In genomic region chr10:129446182-129446581, GRCh38 we compare ENCODE assay signal across 26 cellular contexts. TPM values are rescaled to one million over a fixed set of nuclear protein-coding genes. Genes with fewer than 3 reads are reported as not detected.
A peak's percentile ranks its signal among the peaks of the same experiment; 100 is the strongest.
DNase-seq lines count a peak whose midpoint lies in the region; ATAC-seq, FAIRE-seq and TF ChIP-seq lines count a peak whose summit lies in the region.
"Had no signal": no experiment of that assay in that cellular context is flagged by ENCODE, and none has a peak within 500 bp of the region (broad histone marks: within the 10 kb centered on the region; RNA-seq: fewer than 3 reads in every experiment).

No MANE protein-coding gene starts in this region.

- no peak overlapping the region for H3K23ac ChIP-seq in H9 (ENCODE audit: insufficient read length, low read depth, low read length)
- no peak overlapping the region for H3K23ac ChIP-seq in H1 (ENCODE audit: insufficient read length)

- H3K4me1 ChIP-seq in H9 (ENCODE audit: insufficient read depth, low read length) (peaks cover 2% of the 10 kb centered on the region), H1 (replicated peaks in 1 of 4; ENCODE audit: control insufficient read depth in 3 of 4, insufficient read depth in 4 of 4, low read length in 3 of 4) (peaks cover 0 to 7% (median 0%) of the 10 kb centered on the region in 4 experiments; a peak in 3 of 7 replicates)

- H4K20me1 ChIP-seq in H9 (ENCODE audit: control insufficient read depth, insufficient read depth, insufficient read length) (no peaks in the 10 kb centered on the region), H1 (replicated peaks in 1 of 2; ENCODE audit: control insufficient read depth in 1 of 2, insufficient read depth in 2 of 2, low read length in 2 of 2) (no peaks in the 10 kb centered on the region)
- H4K20me1 ChIP-seq: BLaER1 treated with 17β-estradiol and CSF1 and Interleukin-3, amounts not matched to agents 10 nM and 100 nM had no signal

- TF ChIP-seq CTCF in H9 (conservative IDR thresholded peaks at IDR 0.05) (peak; percentile 33; the same call in 2 of the 3 replicates), H1 (IDR thresholded peaks at IDR 0.05; ENCODE audit: control extremely low read depth in 1 of 3, insufficient read depth in 1 of 3, low read depth in 1 of 3, low read length in 3 of 3) (peak in 2 of 3 experiments; percentile 8 to 30; a peak in 1 of 4 replicates)

- H3K9ac ChIP-seq in H9 (ENCODE audit: extremely low read depth, insufficient read length, low read length) (no peak overlapping the region), H1 (replicated peaks in 1 of 4; ENCODE audit: extremely low read depth in 1 of 4, low read depth in 3 of 4, low read length in 3 of 4) (no peak overlapping the region)
- H3K9ac ChIP-seq: BLaER1 treated with 17β-estradiol and CSF1 and Interleukin-3, amounts not matched to agents 10 nM and 100 nM; GM23248; KMS-11; SK-N-SH had no signal

- H3K4ac ChIP-seq in H9 (ENCODE audit: low read depth, low read length) (no peak overlapping the region), H1 (replicated peaks; ENCODE audit: insufficient read length, low read depth, low read length) (no peak overlapping the region)

- H3K4me3 Mint-ChIP-seq in H9, result no peak overlapping the region
- H3K4me3 Mint-ChIP-seq: CD4-positive, alpha-beta T cell; T-helper 1 cell treated with Interleukin-12 subunit alpha and Interleukin-12 subunit beta and Interleukin-4 antibody, amounts not matched to agents 30 μg/mL and 1 μg/mL, for 36 hours had no signal

- H2AFZ ChIP-seq in H9 (ENCODE audit: low read length) (no peak overlapping the region), H1 (ENCODE audit: low read length) (no peak overlapping the region)
- H2AFZ ChIP-seq: GM23248 had no signal

- no peaks in the 10 kb centered on the region for H3K9me3 Mint-ChIP-seq in H9
- H3K9me3 Mint-ChIP-seq: CD4-positive, alpha-beta T cell; T-helper 1 cell treated with Interleukin-12 subunit alpha and Interleukin-12 subunit beta and Interleukin-4 antibody, amounts not matched to agents 30 μg/mL and 1 μg/mL, for 36 hours had no signal

- no peak overlapping the region for H2BK20ac ChIP-seq in H9 (ENCODE audit: low read depth, low read length, poor library complexity, severe bottlenecking)
- H2BK20ac ChIP-seq in H1 (ENCODE audit: low read length), result no peak overlapping the region

- H3K56ac ChIP-seq in H9 (ENCODE audit: insufficient read length, low read depth, low read length) (no peak overlapping the region), H1 (replicated peaks; ENCODE audit: insufficient read length, low read depth, low read length) (no peak overlapping the region)

- no peaks in the 10 kb centered on the region; a peak in 1 of 7 replicates for H3K36me3 Mint-ChIP-seq in H9 (ENCODE audit: insufficient read depth in 1 of 3, low read depth in 3 of 3)

- H2BK120ac ChIP-seq in H9 (ENCODE audit: low read depth, low read length, poor library complexity, severe bottlenecking) (no peak overlapping the region), H1 (replicated peaks; ENCODE audit: low read depth, low read length) (no peak overlapping the region)

- H3K79me2 ChIP-seq in H9 (ENCODE audit: insufficient read depth, low read length) (no peaks in the 10 kb centered on the region), H1 (ENCODE audit: control insufficient read depth in 1 of 2, insufficient read depth in 2 of 2, low read length in 2 of 2) (no peaks in the 10 kb centered on the region)

- H2BK5ac ChIP-seq in H9 (ENCODE audit: insufficient read length, low read length) (no peak overlapping the region), H1 (ENCODE audit: low read depth, low read length) (no peak overlapping the region)

- H3K27ac Mint-ChIP-seq in H9, result 0 out of 7 replicates have a peak overlapping the region, but pooled peaks of 1 of the 3 experiments have one; percentile 13
- H3K27ac Mint-ChIP-seq: CD4-positive, alpha-beta T cell; T-helper 1 cell treated with Interleukin-12 subunit alpha and Interleukin-12 subunit beta and Interleukin-4 antibody, amounts not matched to agents 30 μg/mL and 1 μg/mL, for 36 hours had no signal

- no peak overlapping the region for H3K4me3 ChIP-seq in H1 (ENCODE audit: extremely low read depth in 1 of 4, insufficient read depth in 2 of 4, low read depth in 3 of 4, low read length in 4 of 4)
- H3K4me3 ChIP-seq: BLaER1 treated with 17β-estradiol and CSF1 and Interleukin-3, amounts not matched to agents 10 nM and 100 nM; GM23248 had no signal

- no peak overlapping the region for H4K91ac ChIP-seq in H9 (ENCODE audit: insufficient read length, low read depth, low read length)
- no peak overlapping the region for H4K91ac ChIP-seq in H1 (replicated peaks; ENCODE audit: insufficient read length, low read length)

- H4K8ac ChIP-seq in H9 (replicated peaks; ENCODE audit: insufficient read length, low read depth, low read length) (no peak overlapping the region), H1 (ENCODE audit: extremely low read depth, insufficient read depth, low read length) (no peak overlapping the region)

- H3T11ph ChIP-seq in H9 (ENCODE audit: low read length), result no peak overlapping the region

- peaks cover 2% of the 10 kb centered on the region; the same call in 1 of the 2 replicates for H3K27me3 Mint-ChIP-seq in H9 (ENCODE audit: low read depth)

- H3K27ac ChIP-seq in H9 (ENCODE audit: insufficient read length, low read depth, low read length), result no peak overlapping the region
- H3K27ac ChIP-seq in H1 (ENCODE audit: low read depth, low read length), result no peak overlapping the region
- H3K27ac ChIP-seq: BLaER1 treated with 17β-estradiol and CSF1 and Interleukin-3, amounts not matched to agents 10 nM and 100 nM; GM23248; KMS-11 had no signal

- TF ChIP-seq POLR2A in H1 (IDR thresholded peaks at IDR 0.05; ENCODE audit: control extremely low read depth in 1 of 2, low read depth in 2 of 2, low read length in 2 of 2), result no peak

- no CpG with 5 or more reads among the region's 4 CpGs for WGBS in H9 (ENCODE audit: extremely low coverage, insufficient read length, low lambda C conversion rate)
- WGBS in H1 (ENCODE audit: extremely low coverage in 1 of 2, insufficient coverage in 1 of 2, insufficient read length in 1 of 2, insufficient replicate concordance in 2 of 2, low coverage in 1 of 2, low lambda C conversion rate in 2 of 2, missing lambda C conversion rate in 1 of 2), 2 experiments, result 48% methylated on average over 4 of the region's 4 CpGs; no CpG with 5 or more reads in 1 of the 2 experiments

- TF ChIP-seq RAD21 in H1 (IDR thresholded peaks at IDR 0.05 in 1 of 2, conservative IDR thresholded peaks at IDR 0.05 in 1 of 2; ENCODE audit: low read depth in 2 of 2, low read length in 2 of 2), result peak; percentile 13 to 27; a peak in 2 of 4 replicates

- H3K79me1 ChIP-seq in H9 (ENCODE audit: insufficient read depth, low read depth, low read length, poor library complexity, severe bottlenecking), result no peaks in the 10 kb centered on the region
- H3K79me1 ChIP-seq in H1 (ENCODE audit: low read depth, low read length), result no peaks in the 10 kb centered on the region

- peaks cover 17% of the 10 kb centered on the region in 2 experiments for H3K4me1 Mint-ChIP-seq in H9

- no peaks in the 10 kb centered on the region for H3K23me2 ChIP-seq in H9 (ENCODE audit: insufficient read length, low read depth, low read length, poor library complexity, severe bottlenecking)
- H3K23me2 ChIP-seq in H1 (ENCODE audit: low read depth, low read length), result no peaks in the 10 kb centered on the region

- H3K14ac ChIP-seq in H9 (ENCODE audit: insufficient read depth, low read length), result no peak overlapping the region
- H3K14ac ChIP-seq in H1 (ENCODE audit: insufficient read length), result no peak overlapping the region

- no peaks in the 10 kb centered on the region for H3K27me3 ChIP-seq in H9 (ENCODE audit: insufficient read depth, low read length)
- H3K27me3 ChIP-seq in H1 (replicated peaks in 1 of 4; ENCODE audit: control insufficient read depth in 3 of 4, extremely low read depth in 1 of 4, insufficient read depth in 3 of 4, low read length in 3 of 4), result no peaks in the 10 kb centered on the region
- H3K27me3 ChIP-seq: BLaER1 treated with 17β-estradiol and CSF1 and Interleukin-3, amounts not matched to agents 10 nM and 100 nM had no signal

- CTCF ChIA-PET in H1 (lab: Charles Lee; ENCODE audit: partially characterized antibody), result interaction anchor here (1.7 kb wide), 1 partner anchor 114 kb away, joined by 5 read pairs; no protein-coding TSS in a partner anchor

- POLR2A ChIA-PET in H1 (lab: Charles Lee; ENCODE audit: partially characterized antibody), result interaction anchor here (0.5 kb wide), 1 partner anchor 30 kb away, joined by 4 read pairs; no protein-coding TSS in a partner anchor

- H2AK5ac ChIP-seq in H9 (ENCODE audit: insufficient read length, low read length) (no peak overlapping the region), H1 (ENCODE audit: low read depth, low read length) (no peak overlapping the region)

- no peak overlapping the region for H2BK12ac ChIP-seq in H9 (ENCODE audit: insufficient read length, low read depth, low read length)
- no peak overlapping the region for H2BK12ac ChIP-seq in H1 (ENCODE audit: low read depth, low read length)

- H3K4me2 ChIP-seq in H9 (ENCODE audit: insufficient read depth, insufficient read length, low read length) (no peak overlapping the region), H1 (ENCODE audit: insufficient read depth in 1 of 2, low read depth in 2 of 2, low read length in 2 of 2) (no peak overlapping the region)
- H3K4me2 ChIP-seq: KMS-11, SK-N-SH had no signal

- no peak overlapping the region for H3K18ac ChIP-seq in H9 (ENCODE audit: insufficient read length, low read depth, low read length)
- H3K18ac ChIP-seq in H1 (ENCODE audit: extremely low read depth, low read length), result no peak overlapping the region

- no peak for ATAC-seq in HG02852 (IDR thresholded peaks at IDR 0.05; ENCODE audit: unreplicated experiment)
- ATAC-seq: Panc1 had no signal

- H2BK15ac ChIP-seq in H9 (ENCODE audit: low read depth, low read length) (no peak overlapping the region), H1 (ENCODE audit: low read length) (no peak overlapping the region)

- FAIRE-seq in H1 (lab: Jason Lieb, UNC), result no peak
- FAIRE-seq: A204.1, D721Med had no signal

- no peaks in the 10 kb centered on the region for H3K9me3 ChIP-seq in H9 (ENCODE audit: control insufficient read depth, low read depth, low read length)
- H3K9me3 ChIP-seq in H1 (ENCODE audit: insufficient read depth in 2 of 2, low read depth in 1 of 2, low read length in 1 of 2), result no peaks in the 10 kb centered on the region
- H3K9me3 ChIP-seq: BLaER1 treated with 17β-estradiol and CSF1 and Interleukin-3, amounts not matched to agents 10 nM and 100 nM; SK-N-SH had no signal

- H3K36me3 ChIP-seq in H1 (ENCODE audit: control insufficient read depth in 2 of 4, insufficient read depth in 4 of 4, low read length in 3 of 4), result no peaks in the 10 kb centered on the region
- H3K36me3 ChIP-seq: BLaER1 treated with 17β-estradiol and CSF1 and Interleukin-3, amounts not matched to agents 10 nM and 100 nM had no signal

- DNase-seq in ELF-1 (ENCODE audit: low read depth, low spot score) (peak; percentile 63), H9 (peak; percentile 70), H1 (ENCODE audit: low read depth in 1 of 2, low spot score in 2 of 2) (peak in 1 of 2 experiments; percentile 17), iPS-NIHi7 (ENCODE audit: extremely low spot score) (peak; percentile 68), NCI-H82 treated with DMSO at 0.1 percent for 48 hours (lab: John Stamatoyannopoulos, UW; ENCODE audit: unreplicated experiment) (no peak), DMS79 treated with DMSO at 0.1 percent for 48 hours (lab: John Stamatoyannopoulos, UW) (no peak), dedifferentiated amniotic fluid mesenchymal stem cell (ENCODE audit: extremely low spot score) (no peak)
- DNase-seq: CD4-positive, alpha-beta T cell; GM23248; IMR-90; NCI-H1048; NCI-H1417; NCI-H1694; NCI-H2029 treated with DMSO at 0.1 percent for 48 hours; NCI-H2227 treated with DMSO at 0.1 percent for 48 hours; NCI-H526 treated with DMSO at 0.1 percent for 48 hours; SHP77 treated with DMSO at 0.1 percent for 48 hours; SK-N-SH; SW 1271 had no signal

- no peak for TF ChIP-seq EP300 in H1 (IDR thresholded peaks at IDR 0.05; ENCODE audit: borderline replicate concordance in 1 of 2, low read depth in 2 of 2, low read length in 2 of 2)

- H4K5ac ChIP-seq in H9 (ENCODE audit: insufficient read length, low read depth, low read length) (no peak overlapping the region), H1 (ENCODE audit: insufficient read length, low read depth, low read length) (no peak overlapping the region)

RNA-seq across cellular contexts. Expression of gene MGMT, which starts 20.9 kb away (rescaled TPM):
- 18.4 and 19.6 TPM in 2 replicates for total RNA-seq in H9 (2021)
- total RNA-seq in H1 (2021; fragmentation: NEBNext Ultra II Directional; extraction: Animal tissue kit (Norgen Biotek cat#: 25700)), result 9.1 and 9.9 TPM in 2 replicates
- polyA plus RNA-seq in H1 (2011; rRNA removed), result 10.7 and 14.3 TPM in 2 replicates
- polyA plus RNA-seq in H1 (2011; cell fraction: cytosol; rRNA removed), result 11.6 TPM
- polyA plus RNA-seq in H1 (2011; cell fraction: nucleus; rRNA removed), result 13.5 TPM
- 6.8 to 12.4 TPM (median 9.7 TPM) in 4 replicates for polyA plus RNA-seq in H1 (2012, experiment 1 of 2)
- polyA plus RNA-seq in H1 (2012, experiment 2 of 2), result 11.6 TPM
- polyA plus RNA-seq in H1 (2013, experiment 1 of 2), result 7.7 TPM
- polyA plus RNA-seq in H1 (2013, experiment 2 of 2), result 8.2 TPM
- 8.0 and 8.2 TPM in 2 replicates for polyA minus RNA-seq in H1 (2011; rRNA and poly(A)+ RNA removed)
- 4.4 TPM for polyA minus RNA-seq in H1 (2011; cell fraction: cytosol; rRNA and poly(A)+ RNA removed)
- polyA minus RNA-seq in H1 (2011; cell fraction: nucleus; rRNA and poly(A)+ RNA removed), result 26.9 TPM

Comparison
In these comparisons a context has a peak if more than half of its experiments do, and no peak if none do; other contexts are left out.
1. DNase-seq: peak in ELF-1 (single experiment), H9 (single experiment) and iPS-NIHi7 (single experiment); none in NCI-H82 treated with DMSO at 0.1 percent for 48 hours (single experiment), DMS79 treated with DMSO at 0.1 percent for 48 hours (single experiment) and dedifferentiated amniotic fluid mesenchymal stem cell (single experiment).